8 cellular contexts compared by ENCODE assay signal in genomic region chr19:7870571-7871279, GRCh38. TPM values are rescaled to one million over a fixed set of nuclear protein-coding genes. Genes with fewer than 3 reads are reported as not detected.
DNase-seq lines count a peak whose midpoint lies in the region; ATAC-seq and TF ChIP-seq lines count a peak whose summit lies in the region.

No MANE protein-coding gene starts in this region.

- dilution Hi-C loops in mammary epithelial cell (cut with HindIII; ENCODE audit: low sequenced_read_pairs) = no loop called here

- H2AFZ ChIP-seq in mammary epithelial cell (ENCODE audit: low read depth, low read length) = peak overlapping the region; percentile 93

- DNase-seq in ELR (ENCODE audit: low read depth) (peak; percentile 77), HuH-7.5 (ENCODE audit: low spot score) (peak; percentile 76), SW480 (ENCODE audit: low spot score) (peak; percentile 95), mammary epithelial cell (peak; percentile 59), mucosa of descending colon (peak; percentile 64 to 89 (median 79))

- H3K4me3 ChIP-seq in mammary epithelial cell (replicated peaks in 1 of 3; ENCODE audit: insufficient read depth in 1 of 3, low read depth in 2 of 3, low read length in 3 of 3) (no peak overlapping the region), mucosa of descending colon (no peak overlapping the region)

- H3K36me3 ChIP-seq in mammary epithelial cell (ENCODE audit: insufficient read depth, low read length) (no peaks in the 10 kb centered on the region), mucosa of descending colon (ENCODE audit: low read depth) (no peaks in the 10 kb centered on the region)

- no peaks in the 10 kb centered on the region for H3K9me3 ChIP-seq in mammary epithelial cell (replicated peaks; ENCODE audit: insufficient read depth, low read length)
- H3K9me3 ChIP-seq in mucosa of descending colon = no peaks in the 10 kb centered on the region

- intact Hi-C loops in mammary epithelial cell (cut with micrococcal nuclease) = loop anchor here (1.0 kb wide), 1 partner anchor 50 kb away; the partner anchor contains the start of gene SNAPC2
- intact Hi-C loops in mucosa of descending colon (cut with DNase I, micrococcal nuclease) = no loop called here

- peak; percentile 37 for ATAC-seq in mucosa of descending colon
- no peak for ATAC-seq in GM18867 (IDR thresholded peaks at IDR 0.05; ENCODE audit: unreplicated experiment)
- no peak for ATAC-seq in HG03135 (IDR thresholded peaks at IDR 0.05; ENCODE audit: unreplicated experiment)
- no peak for ATAC-seq in HG03175 (IDR thresholded peaks at IDR 0.05; ENCODE audit: unreplicated experiment)

- peaks cover 2% of the 10 kb centered on the region for H4K20me1 ChIP-seq in mammary epithelial cell (ENCODE audit: insufficient read depth, low read length)

- H3K4me1 ChIP-seq in mammary epithelial cell (ENCODE audit: insufficient read depth, low read length) (peaks cover 40% of the 10 kb centered on the region), mucosa of descending colon (ENCODE audit: low read depth) (peaks cover 35% of the 10 kb centered on the region)

- no peaks in the 10 kb centered on the region for H3K79me2 ChIP-seq in mammary epithelial cell (ENCODE audit: insufficient read depth, low read length)

- CTCF ChIA-PET in mammary epithelial cell (lab: Charles Lee; ENCODE audit: low non-redundant PET) = interaction anchor here (0.6 kb wide), 2 partner anchors 303 to 1778 kb away, joined by 3 to 36 read pairs; no protein-coding TSS in a partner anchor

- H3K4me2 ChIP-seq in mammary epithelial cell (ENCODE audit: insufficient read depth, low read depth, low read length) = no peak overlapping the region

- H3K27ac ChIP-seq in mammary epithelial cell (ENCODE audit: insufficient read depth, low read depth, low read length) = no peak overlapping the region

- WGBS in mammary epithelial cell (ENCODE audit: low coverage, missing lambda C conversion rate) = 44% methylated on average over 6 of the region's 9 CpGs

- peaks cover 17% of the 10 kb centered on the region for H3K27me3 ChIP-seq in mammary epithelial cell (ENCODE audit: insufficient read depth, low read length)

- H3K9ac ChIP-seq in mammary epithelial cell (ENCODE audit: insufficient read depth, low read length) = no peak overlapping the region

- BruUV-seq in mammary epithelial cell (replicated peaks; lab: Mats Ljungman, UMichigan) = no TSS peak

- in situ Hi-C loops in mammary epithelial cell (cut with MboI; ENCODE audit: low sequenced_read_pairs in 2 of 2) = no loop called here

- no peak for TF ChIP-seq CTCF in mammary epithelial cell (conservative IDR thresholded peaks at IDR 0.05 in 1 of 2, IDR thresholded peaks at IDR 0.05 in 1 of 2; ENCODE audit: extremely low read depth in 1 of 2, insufficient read depth in 1 of 2, low read depth in 1 of 2, low read length in 2 of 2)
- no peak for TF ChIP-seq CTCF in mucosa of descending colon (IDR thresholded peaks at IDR 0.05)

RNA-seq across cellular contexts. Expression of gene PRR36, which starts 3.5 kb away (rescaled TPM):
- total RNA-seq in mammary epithelial cell (under 1 TPM; under 0.01 to 0.12 TPM), mucosa of descending colon (under 1 TPM; 0.22 to 0.58 (median 0.23) TPM)
- polyA plus RNA-seq in mammary epithelial cell = 0.01 TPM
- not detected for polyA minus RNA-seq in mammary epithelial cell

RNA-seq across cellular contexts. Expression of gene LRRC8E, which starts 17.6 kb away (rescaled TPM):
- total RNA-seq in mammary epithelial cell (10 to 100 TPM in 1 of 2 donors, 1 to 10 TPM in 1; 8.5 to 14.2 TPM), mucosa of descending colon (1 to 10 TPM in 2 of 3 donors, under 1 TPM in 1; 0.32 to 1.5 (median 1.3) TPM)
- 6.5 TPM for polyA plus RNA-seq in mammary epithelial cell
- 11.8 TPM for polyA minus RNA-seq in mammary epithelial cell

RNA-seq across cellular contexts. Expression of gene MAP2K7, which starts 33.0 kb away (rescaled TPM):
- 10 to 100 TPM; 11.3 to 33.3 TPM for total RNA-seq in mammary epithelial cell
- 10.7 TPM for polyA plus RNA-seq in mammary epithelial cell
- polyA minus RNA-seq in mammary epithelial cell = 4.9 TPM
- 10 to 100 TPM; 31.5 to 49.2 (median 41.7) TPM for total RNA-seq in mucosa of descending colon

RNA-seq across cellular contexts. Expression of gene EVI5L, which starts 40.7 kb away (rescaled TPM):
- total RNA-seq in mammary epithelial cell (10 to 100 TPM; 15.2 to 17.5 TPM), mucosa of descending colon (10 to 100 TPM in 2 of 3 donors, 1 to 10 TPM in 1; 8.3 to 17.6 (median 11.4) TPM)
- 6.8 TPM for polyA plus RNA-seq in mammary epithelial cell
- 26.1 TPM for polyA minus RNA-seq in mammary epithelial cell

RNA-seq across cellular contexts. Expression of gene TGFBR3L, which starts 43.9 kb away (rescaled TPM):
- total RNA-seq in mammary epithelial cell = 1 to 10 TPM; 1.2 to 1.4 TPM
- polyA plus RNA-seq in mammary epithelial cell = 0.23 TPM
- polyA minus RNA-seq in mammary epithelial cell = not detected
- total RNA-seq in mucosa of descending colon = under 1 TPM in 1 of 3 donors, not detected in 2; 0.79 TPM
